18 cellular contexts compared by ENCODE assay signal in genomic region chr7:124959676-124960075, GRCh38.
"Had no signal": no experiment of that assay in that cellular context is flagged by ENCODE, and none has a peak within 500 bp of the region (broad histone marks: within the 10 kb centered on the region; RNA-seq: fewer than 3 reads in every experiment).

No MANE protein-coding gene starts in this region.

- H3K27ac Mint-ChIP-seq: dendritic cell treated with granulocyte-macrophage colony-stimulating factor and Interleukin-4, amounts not matched to agents 40 ng/mL and 50 ng/mL, for 4 days; naive thymus-derived CD8-positive, alpha-beta T cell; stimulated activated naive B cell treated with anti-CD40 and anti-IgM and Interleukin-4, amounts not matched to agents 10 μg/mL and 1 μg/mL and 100 μg/mL, for 72 hours; stimulated activated naive CD8-positive, alpha-beta T cell treated with anti-CD3 and anti-CD28 coated beads, Interleukin-15, amount 100 ng/mL, for 72 hours had no signal

- H3K27ac ChIP-seq: foreskin keratinocyte, heart left ventricle, neutrophil, right atrium auricular region, sigmoid colon, skin epidermis, testis, transverse colon had no signal

- H3K4me1 ChIP-seq: foreskin keratinocyte, heart left ventricle, right atrium auricular region, sigmoid colon, testis, transverse colon had no signal

- H3K27me3 Mint-ChIP-seq: dendritic cell treated with granulocyte-macrophage colony-stimulating factor and Interleukin-4, amounts not matched to agents 40 ng/mL and 50 ng/mL, for 4 days; naive thymus-derived CD8-positive, alpha-beta T cell; stimulated activated naive B cell treated with anti-CD40 and anti-IgM and Interleukin-4, amounts not matched to agents 10 μg/mL and 1 μg/mL and 100 μg/mL, for 72 hours; stimulated activated naive CD8-positive, alpha-beta T cell treated with anti-CD3 and anti-CD28 coated beads, Interleukin-15, amount 100 ng/mL, for 72 hours had no signal

- H3K27me3 ChIP-seq: foreskin keratinocyte, heart left ventricle, neutrophil, right atrium auricular region, sigmoid colon, testis, transverse colon had no signal

- H3K36me3 Mint-ChIP-seq: stimulated activated naive B cell treated with anti-CD40 and anti-IgM and Interleukin-4, amounts not matched to agents 10 μg/mL and 1 μg/mL and 100 μg/mL, for 72 hours had no signal

- H3K9me3 ChIP-seq: neutrophil, right atrium auricular region, sigmoid colon, testis, transverse colon had no signal

- H3K4me1 Mint-ChIP-seq: naive thymus-derived CD8-positive, alpha-beta T cell; stimulated activated naive B cell treated with anti-CD40 and anti-IgM and Interleukin-4, amounts not matched to agents 10 μg/mL and 1 μg/mL and 100 μg/mL, for 72 hours; stimulated activated naive CD8-positive, alpha-beta T cell treated with anti-CD3 and anti-CD28 coated beads, Interleukin-15, amount 100 ng/mL, for 72 hours had no signal

- H3K36me3 ChIP-seq: heart left ventricle, neutrophil, right atrium auricular region, sigmoid colon, transverse colon had no signal

- DNase-seq: erythroblast; foreskin keratinocyte; heart left ventricle; hippocampal formation; kidney glomerular epithelial cell; naive thymus-derived CD8-positive, alpha-beta T cell; posterior cingulate gyrus; sigmoid colon; stimulated activated CD4-positive, alpha-beta T cell treated with anti-CD3 and anti-CD28 coated beads, Interleukin-2, amount 100 ng/mL, for 24 hours; stimulated activated CD4-positive, alpha-beta T cell treated with anti-CD3 and anti-CD28 coated beads, Interleukin-4, amount 100 ng/mL, for 4 hours; stimulated activated naive B cell treated with anti-CD40 and anti-IgM and Interleukin-4, amounts not matched to agents 10 μg/mL and 1 μg/mL and 100 μg/mL, for 72 hours; stimulated activated naive CD8-positive, alpha-beta T cell treated with anti-CD3 and anti-CD28 coated beads, Interleukin-15, amount 100 ng/mL, for 72 hours; testis; transverse colon had no signal

- H3K4me3 Mint-ChIP-seq: dendritic cell treated with granulocyte-macrophage colony-stimulating factor and Interleukin-4, amounts not matched to agents 40 ng/mL and 50 ng/mL, for 4 days; naive thymus-derived CD8-positive, alpha-beta T cell; stimulated activated naive B cell treated with anti-CD40 and anti-IgM and Interleukin-4, amounts not matched to agents 10 μg/mL and 1 μg/mL and 100 μg/mL, for 72 hours; stimulated activated naive CD8-positive, alpha-beta T cell treated with anti-CD3 and anti-CD28 coated beads, Interleukin-15, amount 100 ng/mL, for 72 hours had no signal

- H3K4me3 ChIP-seq: heart left ventricle, right atrium auricular region, sigmoid colon, skin epidermis, testis, transverse colon had no signal
